Comparison of ENCODE assay signal across 9 cellular contexts in genomic region chr17:41837761-41838538, GRCh38. TPM values are rescaled to one million over a fixed set of nuclear protein-coding genes. Genes with fewer than 3 reads are reported as not detected.
DNase-seq lines count a peak whose midpoint lies in the region; ATAC-seq, FAIRE-seq and TF ChIP-seq lines count a peak whose summit lies in the region.
"Had no signal": no experiment of that assay in that cellular context is flagged by ENCODE, and none has a peak within 500 bp of the region (broad histone marks: within the 10 kb centered on the region; RNA-seq: fewer than 3 reads in every experiment).

TSS of gene KLHL10 (plus strand) at chr17:41837825. CDS start at chr17:41837933, 108 bp downstream.

- peak within 1 kb of the TSS; percentile 87 for H3K4me3 Mint-ChIP-seq in stimulated activated naive CD8-positive, alpha-beta T cell treated with anti-CD3 and anti-CD28 coated beads, Interleukin-15, Interleukin-2, amounts not matched to agents 100 ng/mL and 50 ng/mL, for 24 hours
- H3K4me3 Mint-ChIP-seq in naive thymus-derived CD4-positive, alpha-beta T cell, result peak within 1 kb of the TSS; percentile 77 to 92 (median 86)

- no peak for ATAC-seq in stimulated activated naive CD8-positive, alpha-beta T cell treated with anti-CD3 and anti-CD28 coated beads, Interleukin-15, Interleukin-2, amounts not matched to agents 100 U/mL and 50 U/mL, for 24 hours
- ATAC-seq in K562, result 0 out of 3 replicates have a peak, but pooled peaks have one; percentile 15
- ATAC-seq in naive thymus-derived CD4-positive, alpha-beta T cell, result no peak
- no peak for ATAC-seq in GM18498 (IDR thresholded peaks at IDR 0.05; ENCODE audit: unreplicated experiment)
- ATAC-seq in left colon, result no peak
- no peak for ATAC-seq in GM18519 (IDR thresholded peaks at IDR 0.05; ENCODE audit: low FRiP score, unreplicated experiment)

- no peaks in the 10 kb centered on the region for H3K27me3 ChIP-seq in K562 (ENCODE audit: control insufficient read depth in 2 of 2, insufficient read depth in 2 of 2, low read length in 2 of 2)
- H3K27me3 ChIP-seq in naive thymus-derived CD4-positive, alpha-beta T cell (ENCODE audit: control insufficient read depth in 2 of 2, insufficient read depth in 2 of 2, low read length in 2 of 2), result no peaks in the 10 kb centered on the region

- in situ Hi-C loops in K562 (cut with MboI), result no loop called here

- BruUV-seq in K562 (replicated peaks; lab: Mats Ljungman, UMichigan), result no TSS peak

- intact Hi-C loops in K562 (cut with micrococcal nuclease) (no loop called here), left colon (cut with DNase I, micrococcal nuclease) (no loop called here)
- intact Hi-C loops in naive thymus-derived CD4-positive, alpha-beta T cell (cut with micrococcal nuclease), result no loop called here

- H3K9ac ChIP-seq in K562 (ENCODE audit: insufficient read depth in 1 of 2, low read depth in 2 of 2, low read length in 2 of 2), result peak within 1 kb of the TSS; percentile 47 to 53; a peak in 3 of 4 replicates

- H3K27me3 Mint-ChIP-seq in stimulated activated naive CD8-positive, alpha-beta T cell treated with anti-CD3 and anti-CD28 coated beads, Interleukin-15, Interleukin-2, amounts not matched to agents 100 ng/mL and 50 ng/mL, for 24 hours, result peaks cover 4% of the 10 kb centered on the region
- H3K27me3 Mint-ChIP-seq in naive thymus-derived CD4-positive, alpha-beta T cell, result peaks cover 0 to 4% (median 0%) of the 10 kb centered on the region in 5 donors

- H3K27ac ChIP-seq in K562 (ENCODE audit: extremely low read depth, low read depth, low read length), result no peak within 1 kb of the TSS
- peak within 1 kb of the TSS; percentile 81 for H3K27ac ChIP-seq in naive thymus-derived CD4-positive, alpha-beta T cell (ENCODE audit: low read depth, low read length)

- H3K9me3 Mint-ChIP-seq in stimulated activated naive CD8-positive, alpha-beta T cell treated with anti-CD3 and anti-CD28 coated beads, Interleukin-15, Interleukin-2, amounts not matched to agents 100 ng/mL and 50 ng/mL, for 24 hours, result no peaks in the 10 kb centered on the region
- no peaks in the 10 kb centered on the region for H3K9me3 Mint-ChIP-seq in naive thymus-derived CD4-positive, alpha-beta T cell

- H3K9me3 ChIP-seq in K562 (replicated peaks; ENCODE audit: control insufficient read depth, insufficient read depth, low read depth, low read length), result no peaks in the 10 kb centered on the region
- H3K9me3 ChIP-seq in naive thymus-derived CD4-positive, alpha-beta T cell (ENCODE audit: control insufficient read depth in 2 of 3, low read length in 3 of 3), result no peaks in the 10 kb centered on the region

- FAIRE-seq in K562 (lab: Jason Lieb, UNC), result no peak

- H3K9me1 ChIP-seq in K562 (ENCODE audit: control insufficient read depth, insufficient read depth, low read length), result no peaks in the 10 kb centered on the region

- TF ChIP-seq EP300 in K562 (IDR thresholded peaks at IDR 0.05; ENCODE audit: low read length), result no peak

- no peaks in the 10 kb centered on the region for H4K20me1 ChIP-seq in K562 (replicated peaks; ENCODE audit: control insufficient read depth, insufficient read depth, low read length)

- TF ChIP-seq CTCF in K562 (IDR thresholded peaks at IDR 0.05 in 2 of 3, conservative IDR thresholded peaks at IDR 0.05 in 1 of 3; ENCODE audit: insufficient read depth in 2 of 3, low read depth in 1 of 3, low read length in 3 of 3), result no peak

- H3K4me1 ChIP-seq in K562 (replicated peaks in 1 of 2; ENCODE audit: control insufficient read depth in 2 of 2, insufficient read depth in 2 of 2, low read length in 2 of 2), result peaks cover 7 to 15% of the 10 kb centered on the region in 2 experiments; a peak in 4 of 5 replicates
- H3K4me1 ChIP-seq in naive thymus-derived CD4-positive, alpha-beta T cell (ENCODE audit: control insufficient read depth in 2 of 2, insufficient read depth in 2 of 2, low read length in 2 of 2), result peaks cover 9 to 14% of the 10 kb centered on the region in 2 donors

- no peak within 1 kb of the TSS for H3K27ac Mint-ChIP-seq in stimulated activated naive CD8-positive, alpha-beta T cell treated with anti-CD3 and anti-CD28 coated beads, Interleukin-15, Interleukin-2, amounts not matched to agents 100 ng/mL and 50 ng/mL, for 24 hours
- H3K27ac Mint-ChIP-seq in naive thymus-derived CD4-positive, alpha-beta T cell, result peak within 1 kb of the TSS; percentile 67 to 92 (median 83)

- CTCF ChIA-PET in K562 (lab: Yijun Ruan, JAX; ENCODE audit: low intra/inter-chr PET ratio), result no interaction called here
- CTCF ChIA-PET in naive thymus-derived CD4-positive, alpha-beta T cell (lab: Charles Lee), result no interaction called here

- TF ChIP-seq POLR2A in K562 (conservative IDR thresholded peaks at IDR 0.05), result no peak

- peak within 1 kb of the TSS; percentile 92 for H2AFZ ChIP-seq in K562 (ENCODE audit: low read depth, low read length)

- H3K4me1 Mint-ChIP-seq in stimulated activated naive CD8-positive, alpha-beta T cell treated with anti-CD3 and anti-CD28 coated beads, Interleukin-15, Interleukin-2, amounts not matched to agents 100 ng/mL and 50 ng/mL, for 24 hours (ENCODE audit: low read depth), result peaks cover 17% of the 10 kb centered on the region
- H3K4me1 Mint-ChIP-seq in naive thymus-derived CD4-positive, alpha-beta T cell, result peaks cover 10 to 21% (median 16%) of the 10 kb centered on the region in 7 donors

- H3K36me3 Mint-ChIP-seq in stimulated activated naive CD8-positive, alpha-beta T cell treated with anti-CD3 and anti-CD28 coated beads, Interleukin-15, Interleukin-2, amounts not matched to agents 100 ng/mL and 50 ng/mL, for 24 hours (ENCODE audit: low read depth), result peaks cover 7% of the 10 kb centered on the region
- H3K36me3 Mint-ChIP-seq in naive thymus-derived CD4-positive, alpha-beta T cell, result peaks cover 0 to 5% (median 0%) of the 10 kb centered on the region in 5 donors

- POLR2A ChIA-PET in K562 (lab: Yijun Ruan, JAX), result interaction anchor here (0.6 to 1.7 kb wide), 11 partner anchors 8 to 147 kb away, joined by 3 to 6 read pairs (median 3); partner anchors contain the start of gene KLHL11
- POLR2A ChIA-PET in naive thymus-derived CD4-positive, alpha-beta T cell (lab: Charles Lee), result interaction anchor here (0.6 to 3.7 kb wide), 2 partner anchors 26 to 880 kb away, joined by 3 to 17 read pairs; partner anchors contain the start of gene KLHL11

- H3K4me3 ChIP-seq in K562, result no peak within 1 kb of the TSS
- peak within 1 kb of the TSS; percentile 62 for H3K4me3 ChIP-seq in naive thymus-derived CD4-positive, alpha-beta T cell (ENCODE audit: low read length)

- 74% methylated on average over 13 of the region's 15 CpGs for WGBS in K562 (ENCODE audit: insufficient coverage, low coverage, missing lambda C conversion rate)

- H3K79me2 ChIP-seq in K562 (ENCODE audit: control insufficient read depth, insufficient read depth, low read length), result peaks cover 17% of the 10 kb centered on the region

- DNase-seq in stimulated activated naive CD8-positive, alpha-beta T cell treated with anti-CD3 and anti-CD28 coated beads, Interleukin-15, Interleukin-2, amounts not matched to agents 100 U/mL and 50 U/mL, for 24 hours, result no peak
- DNase-seq in K562 (ENCODE audit: extremely low read depth in 1 of 4, low spot score in 3 of 4), result no peak
- no peak for DNase-seq in naive thymus-derived CD4-positive, alpha-beta T cell
- no peak for DNase-seq in SIG-M5 (lab: John Stamatoyannopoulos, UW)
- no peak for DNase-seq in left colon
- DNase-seq: NCI-H2029 treated with DMSO at 0.1 percent for 48 hours had no signal

- H3K4me2 ChIP-seq in K562 (ENCODE audit: insufficient read depth, low read length), result peak within 1 kb of the TSS; percentile 89

- TF ChIP-seq RAD21 in K562 (CRISPR knock-in tag; conservative IDR thresholded peaks at IDR 0.05 in 1 of 2, IDR thresholded peaks at IDR 0.05 in 1 of 2), result no peak

- peaks cover 14% of the 10 kb centered on the region; the same call in 2 of the 3 replicates for H3K36me3 ChIP-seq in K562 (ENCODE audit: control insufficient read depth, insufficient read depth, low read length)
- no peaks in the 10 kb centered on the region for H3K36me3 ChIP-seq in naive thymus-derived CD4-positive, alpha-beta T cell (ENCODE audit: control insufficient read depth in 2 of 3, insufficient read depth in 3 of 3, low read length in 3 of 3)

TF ChIP-seq in K562, 482 proteins besides CTCF, POLR2A, EP300 and RAD21 (continues in another document):
- TF ChIP-seq RHOXF2B (CRISPR knock-in tag; conservative IDR thresholded peaks at IDR 0.05) (no peak), COPS2 (conservative IDR thresholded peaks at IDR 0.05) (no peak), NCOR1 (IDR thresholded peaks at IDR 0.05) (no peak), GATA2 (CRISPR knock-in tag; IDR thresholded peaks at IDR 0.05) (no peak), ATF7 (IDR thresholded peaks at IDR 0.05) (peak; percentile 14; the same call in 1 of the 2 replicates)

RNA-seq across cellular contexts. Expression of gene KLHL10, which starts in this region (rescaled TPM):
- total RNA-seq in K562 (2011; cell fraction: chromatin; rRNA removed; ENCODE audit: low replicate concordance), result 0.67 and 1.6 TPM in 2 replicates
- 0.33 and 0.39 TPM in 2 replicates for total RNA-seq in K562 (2011; cell fraction: nucleolus; rRNA removed)
- 0.76 and 1.2 TPM in 2 replicates for total RNA-seq in K562 (2011; cell fraction: nucleoplasm; rRNA removed)
- total RNA-seq in K562 (2014; rRNA removed) (not detected in 2 replicates), K562 (2014; rRNA removed; fragmentation: Illumina TruSeq; extraction: Trizol) (not detected in 2 replicates), K562 (2015; rRNA removed; fragmentation: Illumina TruSeq; extraction: Trizol) (not detected in 2 replicates), K562 (2021) (not detected in 2 replicates), left colon (not detected)
- polyA plus RNA-seq in K562 (2011; rRNA removed) (0.30 and 0.56 TPM in 2 replicates), K562 (2014; fragmentation: Illumina TruSeq; extraction: Trizol) (0.07 TPM in 1 of 2 replicates, not detected in the other), K562 (2014; fragmentation: Nextera tagmentation; extraction: Ambion mirVana) (under 1 TPM; 0.06 to 0.17 TPM), K562 (2014; rRNA removed) (not detected in 2 replicates)
- polyA plus RNA-seq in K562 (2011; cell fraction: cytosol; rRNA removed), result 0.13 and 0.21 TPM in 2 replicates
- 0.72 and 1.1 TPM in 2 replicates for polyA plus RNA-seq in K562 (2011; cell fraction: nucleus; rRNA removed)
- polyA plus RNA-seq in K562 (2012), result 0.09 and 0.11 TPM in 2 replicates
- 0.14 and 0.24 TPM in 2 replicates for polyA minus RNA-seq in K562 (2011; rRNA and poly(A)+ RNA removed)
- polyA minus RNA-seq in K562 (2011; cell fraction: cytosol; rRNA and poly(A)+ RNA removed), result not detected in 2 replicates
- polyA minus RNA-seq in K562 (2011; cell fraction: nucleus; rRNA and poly(A)+ RNA removed), result not detected in 2 replicates
- total RNA-seq in naive thymus-derived CD4-positive, alpha-beta T cell, result not detected
- polyA plus RNA-seq in naive thymus-derived CD4-positive, alpha-beta T cell, result not detected
